In the genomic region with DNA sequence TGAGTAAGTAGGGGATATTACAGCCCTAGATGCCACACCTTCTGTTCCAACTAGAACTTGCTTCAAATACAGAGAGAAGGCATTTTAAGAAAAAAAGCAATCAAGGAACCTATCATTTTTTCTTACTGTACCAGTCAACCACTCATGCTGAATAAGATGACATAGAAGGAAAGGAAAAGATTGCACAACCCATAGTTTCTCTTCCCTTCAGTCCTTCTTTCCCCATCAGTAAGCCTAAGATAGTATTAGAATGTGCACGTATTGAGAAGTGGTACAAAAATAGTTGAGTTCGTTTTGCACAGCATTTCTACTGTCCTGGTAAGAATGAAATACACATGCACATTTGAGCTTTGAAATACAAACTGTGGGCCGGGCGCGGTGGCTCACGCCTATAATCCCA, we compare ENCODE assay signal across 22 cellular contexts. TPM values are rescaled to one million over a fixed set of nuclear protein-coding genes. Genes with fewer than 3 reads are reported as not detected.
DNase-seq lines count a peak whose midpoint lies in the region; ATAC-seq and TF ChIP-seq lines count a peak whose summit lies in the region.
"Had no signal": no experiment of that assay in that cellular context is flagged by ENCODE, and none has a peak within 500 bp of the region (broad histone marks: within the 10 kb centered on the region; RNA-seq: fewer than 3 reads in every experiment).

No MANE protein-coding gene starts in this region.

- H3K4me2 ChIP-seq in BLaER1 treated with 17β-estradiol and CSF1 and Interleukin-3, amounts not matched to agents 10 nM and 100 nM = peak overlapping the region in 8 of 11 experiments; percentile 37 to 81 (median 65); a peak in 14 of 22 replicates
- H3K4me2 ChIP-seq: smooth muscle cell had no signal

- H3K36me3 Mint-ChIP-seq in naive thymus-derived CD4-positive, alpha-beta T cell = no peaks in the 10 kb centered on the region
- no peaks in the 10 kb centered on the region for H3K36me3 Mint-ChIP-seq in naive thymus-derived CD8-positive, alpha-beta T cell
- H3K36me3 Mint-ChIP-seq: activated naive CD4-positive, alpha-beta T cell treated with anti-CD3 and anti-CD28 coated beads, Interleukin-2, amount 50 U/mL, for 72 hours had no signal

- no peaks in the 10 kb centered on the region for H3K36me3 ChIP-seq in BLaER1 treated with 17β-estradiol and CSF1 and Interleukin-3, amounts not matched to agents 10 nM and 100 nM
- no peaks in the 10 kb centered on the region for H3K36me3 ChIP-seq in naive thymus-derived CD4-positive, alpha-beta T cell (ENCODE audit: control insufficient read depth in 2 of 3, insufficient read depth in 3 of 3, low read length in 3 of 3)
- H3K36me3 ChIP-seq: breast epithelium, MG63, ovary, suprapubic skin had no signal

- peaks cover 0 to 2% (median 0%) of the 10 kb centered on the region in 7 donors for H3K4me1 Mint-ChIP-seq in naive thymus-derived CD4-positive, alpha-beta T cell
- H3K4me1 Mint-ChIP-seq in naive thymus-derived CD8-positive, alpha-beta T cell = no peaks in the 10 kb centered on the region
- H3K4me1 Mint-ChIP-seq: activated CD4-positive, alpha-beta T cell treated with anti-CD3 and anti-CD28 coated beads, Interleukin-2, amount 10 ng/mL, durations not matched to agents 24 days and 14 days had no signal

- intact Hi-C loops in naive thymus-derived CD4-positive, alpha-beta T cell (cut with micrococcal nuclease) = no loop called here

- CTCF ChIA-PET in naive thymus-derived CD4-positive, alpha-beta T cell (lab: Charles Lee) = no interaction called here

- DNase-seq in NB4 (ENCODE audit: low read depth) = peak; percentile 50
- peak; percentile 40 for DNase-seq in amniotic epithelial cell (ENCODE audit: low read depth)
- no peak for DNase-seq in naive thymus-derived CD4-positive, alpha-beta T cell
- DNase-seq in naive thymus-derived CD8-positive, alpha-beta T cell = no peak
- DNase-seq in NCI-H2081 treated with DMSO at 0.1 percent for 48 hours (lab: John Stamatoyannopoulos, UW) = no peak
- no peak for DNase-seq in NCI-H187 treated with DMSO at 0.1 percent for 48 hours (lab: John Stamatoyannopoulos, UW)
- DNase-seq: ACHN; activated CD4-positive, alpha-beta T cell treated with anti-CD3 and anti-CD28 coated beads, Interleukin-2, amount 10 ng/mL, durations not matched to agents 24 days and 14 days; HFFc6; hippocampal formation; KG1; mammary epithelial cell; MG63; NCI-H82; ovary; stimulated activated naive CD4-positive, alpha-beta T cell treated with Interleukin-2 at 50 U/mL for 16 hours; T-helper 9 cell had no signal

- H3K4me3 Mint-ChIP-seq in naive thymus-derived CD4-positive, alpha-beta T cell = no peak overlapping the region
- no peak overlapping the region for H3K4me3 Mint-ChIP-seq in naive thymus-derived CD8-positive, alpha-beta T cell
- H3K4me3 Mint-ChIP-seq: activated CD4-positive, alpha-beta T cell treated with anti-CD3 and anti-CD28 coated beads, Interleukin-2, amount 10 ng/mL, durations not matched to agents 24 days and 14 days; HFFc6 had no signal

- H3K4me3 ChIP-seq in BLaER1 treated with 17β-estradiol and CSF1 and Interleukin-3, amounts not matched to agents 10 nM and 100 nM = no peak overlapping the region
- H3K4me3 ChIP-seq in NB4 (ENCODE audit: low read depth, low read length) = no peak overlapping the region
- no peak overlapping the region for H3K4me3 ChIP-seq in naive thymus-derived CD4-positive, alpha-beta T cell (ENCODE audit: low read length)
- H3K4me3 ChIP-seq: breast epithelium, MG63, ovary, smooth muscle cell, suprapubic skin had no signal

- peaks cover 0 to 2% (median 0%) of the 10 kb centered on the region in 11 donors for H3K9me3 Mint-ChIP-seq in naive thymus-derived CD4-positive, alpha-beta T cell
- no peaks in the 10 kb centered on the region for H3K9me3 Mint-ChIP-seq in naive thymus-derived CD8-positive, alpha-beta T cell
- H3K9me3 Mint-ChIP-seq: activated CD4-positive, alpha-beta T cell treated with anti-CD3 and anti-CD28 coated beads, Interleukin-2, amount 10 ng/mL, durations not matched to agents 24 days and 14 days; activated naive CD4-positive, alpha-beta T cell treated with anti-CD3 and anti-CD28 coated beads, Interleukin-2, amount 50 U/mL, for 72 hours; HFFc6 had no signal

- ATAC-seq in naive thymus-derived CD4-positive, alpha-beta T cell = peak; percentile 61
- no peak for ATAC-seq in naive thymus-derived CD8-positive, alpha-beta T cell
- ATAC-seq: activated naive CD4-positive, alpha-beta T cell treated with anti-CD3 and anti-CD28 coated beads, Interleukin-2, amount 50 U/mL, for 72 hours had no signal

- peaks cover 0 to 26% (median 0%) of the 10 kb centered on the region in 5 donors for H3K27me3 Mint-ChIP-seq in naive thymus-derived CD4-positive, alpha-beta T cell
- H3K27me3 Mint-ChIP-seq in naive thymus-derived CD8-positive, alpha-beta T cell = peaks cover 0 to 12% (median 5%) of the 10 kb centered on the region in 5 donors

- peak overlapping the region in 2 of 11 experiments; percentile 18 to 38; a peak in 2 of 22 replicates for H3K9ac ChIP-seq in BLaER1 treated with 17β-estradiol and CSF1 and Interleukin-3, amounts not matched to agents 10 nM and 100 nM

- peaks cover 0 to 63% (median 21%) of the 10 kb centered on the region in 10 experiments; a peak in 12 of 20 replicates for H3K4me1 ChIP-seq in BLaER1 treated with 17β-estradiol and CSF1 and Interleukin-3, amounts not matched to agents 10 nM and 100 nM
- H3K4me1 ChIP-seq in naive thymus-derived CD4-positive, alpha-beta T cell (ENCODE audit: control insufficient read depth in 2 of 2, insufficient read depth in 2 of 2, low read length in 2 of 2) = no peaks in the 10 kb centered on the region
- H3K4me1 ChIP-seq: breast epithelium, suprapubic skin had no signal

- H3K27me3 ChIP-seq in BLaER1 treated with 17β-estradiol and CSF1 and Interleukin-3, amounts not matched to agents 10 nM and 100 nM = no peaks in the 10 kb centered on the region
- no peaks in the 10 kb centered on the region for H3K27me3 ChIP-seq in naive thymus-derived CD4-positive, alpha-beta T cell (ENCODE audit: control insufficient read depth in 2 of 2, insufficient read depth in 2 of 2, low read length in 2 of 2)
- H3K27me3 ChIP-seq: breast epithelium, MG63, ovary, suprapubic skin had no signal

- no peak for TF ChIP-seq CTCF in NB4 (IDR thresholded peaks at IDR 0.05; ENCODE audit: low read depth, low read length)

- no peaks in the 10 kb centered on the region for H4K20me1 ChIP-seq in BLaER1 treated with 17β-estradiol and CSF1 and Interleukin-3, amounts not matched to agents 10 nM and 100 nM

- TF ChIP-seq POLR2A in NB4 (IDR thresholded peaks at IDR 0.05; ENCODE audit: extremely low read depth, insufficient read length) = no peak

- no peak overlapping the region for H3K27ac Mint-ChIP-seq in naive thymus-derived CD4-positive, alpha-beta T cell
- H3K27ac Mint-ChIP-seq in naive thymus-derived CD8-positive, alpha-beta T cell = no peak overlapping the region
- H3K27ac Mint-ChIP-seq: activated CD4-positive, alpha-beta T cell treated with anti-CD3 and anti-CD28 coated beads, Interleukin-2, amount 10 ng/mL, durations not matched to agents 24 days and 14 days; activated naive CD4-positive, alpha-beta T cell treated with anti-CD3 and anti-CD28 coated beads, Interleukin-2, amount 50 U/mL, for 72 hours; HFFc6 had no signal

- POLR2A ChIA-PET in naive thymus-derived CD4-positive, alpha-beta T cell (lab: Charles Lee) = no interaction called here
- POLR2A ChIA-PET in naive thymus-derived CD8-positive, alpha-beta T cell (lab: Charles Lee) = no interaction called here

- peaks cover 0 to 8% (median 4%) of the 10 kb centered on the region in 11 experiments; a peak in 4 of 22 replicates for H3K9me3 ChIP-seq in BLaER1 treated with 17β-estradiol and CSF1 and Interleukin-3, amounts not matched to agents 10 nM and 100 nM (replicated peaks in 1 of 11)
- H3K9me3 ChIP-seq in naive thymus-derived CD4-positive, alpha-beta T cell (ENCODE audit: control insufficient read depth in 2 of 3, low read length in 3 of 3) = no peaks in the 10 kb centered on the region
- H3K9me3 ChIP-seq: breast epithelium, MG63, ovary, suprapubic skin had no signal

- peak overlapping the region in 7 of 11 experiments; percentile 15 to 77 (median 68); a peak in 13 of 22 replicates for H3K27ac ChIP-seq in BLaER1 treated with 17β-estradiol and CSF1 and Interleukin-3, amounts not matched to agents 10 nM and 100 nM
- H3K27ac ChIP-seq in naive thymus-derived CD4-positive, alpha-beta T cell (ENCODE audit: low read depth, low read length) = no peak overlapping the region
- H3K27ac ChIP-seq: breast epithelium, ovary, suprapubic skin had no signal

RNA-seq across cellular contexts. Expression of a gene that starts 27.0 kb away (rescaled TPM):
- total RNA-seq in naive thymus-derived CD4-positive, alpha-beta T cell = 10 to 100 TPM; 11.1 to 74.6 (median 17.7) TPM
- polyA plus RNA-seq in naive thymus-derived CD4-positive, alpha-beta T cell = 1 to 10 TPM; 3.6 to 6.3 TPM
- total RNA-seq in naive thymus-derived CD8-positive, alpha-beta T cell = 1 to 10 TPM; 7.2 to 7.3 TPM
- 1 to 10 TPM; 1.2 to 5.7 (median 1.7) TPM for polyA plus RNA-seq in naive thymus-derived CD8-positive, alpha-beta T cell

Comparison
In these comparisons a context has a peak if more than half of its experiments do, and no peak if none do; other contexts are left out.
1. DNase-seq: peak in NB4 (single experiment) and amniotic epithelial cell (single experiment); none in naive thymus-derived CD4-positive, alpha-beta T cell (0 of 9), naive thymus-derived CD8-positive, alpha-beta T cell (0 of 10), NCI-H2081 treated with DMSO at 0.1 percent for 48 hours (single experiment) and NCI-H187 treated with DMSO at 0.1 percent for 48 hours (single experiment).